25 cellular contexts compared by ENCODE assay signal in the genomic region with DNA sequence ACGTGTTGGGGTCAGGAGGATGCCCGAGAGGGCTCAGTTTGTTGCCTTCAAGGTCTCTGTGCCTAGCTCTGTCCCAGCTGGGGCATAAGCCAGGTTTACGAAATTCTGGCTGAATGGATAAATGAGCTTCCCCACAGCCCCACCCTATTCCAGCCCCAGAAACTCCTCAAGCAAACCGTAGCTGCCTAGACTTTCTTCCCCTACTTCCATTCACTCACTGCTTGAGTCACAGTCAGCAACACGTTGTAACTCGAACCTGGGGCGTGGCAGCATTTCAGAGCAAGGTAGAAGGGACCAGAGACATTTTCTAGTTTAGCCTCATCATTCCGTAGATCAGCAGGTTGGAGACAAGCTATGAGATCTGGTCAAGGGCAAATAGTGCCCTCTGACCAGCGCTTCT. TPM values are rescaled to one million over a fixed set of nuclear protein-coding genes. Genes with fewer than 3 reads are reported as not detected.
DNase-seq lines count a peak whose midpoint lies in the region; ATAC-seq, FAIRE-seq and TF ChIP-seq lines count a peak whose summit lies in the region.
"Had no signal": no experiment of that assay in that cellular context is flagged by ENCODE, and none has a peak within 500 bp of the region (broad histone marks: within the 10 kb centered on the region; RNA-seq: fewer than 3 reads in every experiment).

No MANE protein-coding gene starts in this region.

- CTCF ChIA-PET in Caco-2 (lab: Charles Lee) = no interaction called here
- CTCF ChIA-PET in HEK293 (lab: Yijun Ruan, JAX) = interaction anchor here (1.7 kb wide), 1 partner anchor 9 kb away, joined by 3 read pairs; no protein-coding TSS in a partner anchor

- peaks cover 18% of the 10 kb centered on the region for H3K4me1 Mint-ChIP-seq in Caco-2 (ENCODE audit: low read depth, unreplicated experiment)
- H3K4me1 Mint-ChIP-seq: activated B cell treated with CpG ODN at 0.5 μM for 24 hours; activated T-helper 17 cell treated with anti-CD3 and anti-CD28 coated beads, Interleukin-2, amount 50 U/mL, for 72 hours had no signal

- no peak for TF ChIP-seq POLR2A in GM12892 (IDR thresholded peaks at IDR 0.05; ENCODE audit: low read depth, low read length)

- H4K20me1 ChIP-seq in keratinocyte (ENCODE audit: control insufficient read depth, extremely low read depth, insufficient read depth, low read length) = no peaks in the 10 kb centered on the region

- H3K36me3 Mint-ChIP-seq in Caco-2 (ENCODE audit: insufficient read depth, unreplicated experiment) = peaks cover 20% of the 10 kb centered on the region

- dilution Hi-C loops in keratinocyte (cut with MboI; ENCODE audit: extremely low pct_ligation_motif_present, low sequenced_read_pairs) = no loop called here

- no peak overlapping the region for H3K4me3 ChIP-seq in Caco-2 (ENCODE audit: low read depth, low read length)
- no peak overlapping the region for H3K4me3 ChIP-seq in HEK293 (ENCODE audit: low read depth, low read length)
- no peak overlapping the region for H3K4me3 ChIP-seq in colonic mucosa
- no peak overlapping the region for H3K4me3 ChIP-seq in keratinocyte (ENCODE audit: control insufficient read depth in 2 of 3, extremely low read depth in 1 of 3, insufficient read depth in 2 of 3, low read depth in 1 of 3, low read length in 3 of 3)

- H3K4me2 ChIP-seq in keratinocyte (ENCODE audit: control insufficient read depth, extremely low read depth, insufficient read depth, low read depth, low read length) = peak overlapping the region; percentile 10

- peaks cover 4% of the 10 kb centered on the region for H3K9me3 Mint-ChIP-seq in Caco-2 (ENCODE audit: unreplicated experiment)
- H3K9me3 Mint-ChIP-seq: activated B cell treated with CpG ODN at 0.5 μM for 24 hours; activated T-helper 17 cell treated with anti-CD3 and anti-CD28 coated beads, Interleukin-2, amount 50 U/mL, for 72 hours; nephron had no signal

- H3K9ac ChIP-seq in colonic mucosa (ENCODE audit: low read depth in 2 of 2, low read length in 2 of 2) (no peak overlapping the region), keratinocyte (ENCODE audit: control insufficient read depth, extremely low read depth, insufficient read depth, low read length) (no peak overlapping the region)
- H3K9ac ChIP-seq: parathyroid adenoma had no signal

- H3K9me3 ChIP-seq in Caco-2 = no peaks in the 10 kb centered on the region
- no peaks in the 10 kb centered on the region for H3K9me3 ChIP-seq in HEK293 (ENCODE audit: control insufficient read depth, insufficient read depth, low read depth, low read length)
- no peaks in the 10 kb centered on the region for H3K9me3 ChIP-seq in colonic mucosa
- no peaks in the 10 kb centered on the region for H3K9me3 ChIP-seq in keratinocyte (ENCODE audit: control insufficient read depth, low read depth, low read length)

- BruUV-seq in Caco-2 (replicated peaks; lab: Mats Ljungman, UMichigan) = no TSS peak

- FAIRE-seq in keratinocyte (lab: Jason Lieb, UNC) (peak; percentile 99), GM12892 (lab: Jason Lieb, UNC) (no peak)
- FAIRE-seq: GM18507, RCC 7860 had no signal

- H3K27ac Mint-ChIP-seq in Caco-2 (ENCODE audit: unreplicated experiment) = peak overlapping the region; percentile 98
- H3K27ac Mint-ChIP-seq: activated B cell treated with CpG ODN at 0.5 μM for 24 hours; activated naive CD8-positive, alpha-beta T cell; activated T-helper 17 cell treated with anti-CD3 and anti-CD28 coated beads, Interleukin-2, amount 50 U/mL, for 72 hours had no signal

- no peaks in the 10 kb centered on the region for H3K9me1 ChIP-seq in keratinocyte (ENCODE audit: control insufficient read depth, extremely low read depth, insufficient read depth, low read length)

- H2AFZ ChIP-seq in keratinocyte (ENCODE audit: control insufficient read depth, low read length) = peak overlapping the region; percentile 39
- H2AFZ ChIP-seq: parathyroid adenoma had no signal

- intact Hi-C loops in Caco-2 (cut with micrococcal nuclease; ENCODE audit: unreplicated experiment) = loop anchor here (10.0 kb wide), 1 partner anchor 281 kb away; the partner anchor contains the start of gene CLSTN2
- intact Hi-C loops in colonic mucosa (cut with DNase I) = no loop called here

- H3K4me3 Mint-ChIP-seq in Caco-2 (ENCODE audit: unreplicated experiment) = peak overlapping the region; percentile 27
- H3K4me3 Mint-ChIP-seq: activated B cell treated with CpG ODN at 0.5 μM for 24 hours; activated naive CD8-positive, alpha-beta T cell; activated T-helper 17 cell treated with anti-CD3 and anti-CD28 coated beads, Interleukin-2, amount 50 U/mL, for 72 hours; nephron had no signal

- ATAC-seq in GM18511 (IDR thresholded peaks at IDR 0.05; ENCODE audit: unreplicated experiment) = no peak
- ATAC-seq: activated T-helper 17 cell treated with anti-CD3 and anti-CD28 coated beads, Interleukin-2, amount 50 U/mL, for 72 hours; left lobe of liver; SK-N-SH treated with all-trans-retinoic acid at 6 μM for 48 hours had no signal

- H3K27me3 Mint-ChIP-seq in Caco-2 (ENCODE audit: insufficient read depth, unreplicated experiment) = no peaks in the 10 kb centered on the region
- H3K27me3 Mint-ChIP-seq: activated B cell treated with CpG ODN at 0.5 μM for 24 hours; activated naive CD8-positive, alpha-beta T cell; activated T-helper 17 cell treated with anti-CD3 and anti-CD28 coated beads, Interleukin-2, amount 50 U/mL, for 72 hours had no signal

- no peaks in the 10 kb centered on the region for H3K27me3 ChIP-seq in Caco-2 (replicated peaks; ENCODE audit: control insufficient read depth, insufficient read depth, low read length)
- no peaks in the 10 kb centered on the region for H3K27me3 ChIP-seq in colonic mucosa
- no peaks in the 10 kb centered on the region for H3K27me3 ChIP-seq in keratinocyte (ENCODE audit: control insufficient read depth, extremely low read depth, insufficient read depth, low read length)

- DNase-seq in Caco-2 (peak; percentile 25 to 55), colonic mucosa (peak; percentile 30), keratinocyte (ENCODE audit: low read depth, low spot score) (peak; percentile 61), SK-N-DZ (ENCODE audit: low spot score) (no peak), GM12892 (ENCODE audit: insufficient read length) (no peak)
- DNase-seq: activated B cell treated with CpG ODN at 0.5 μM for 24 hours; activated CD4-positive, alpha-beta T cell treated with anti-CD3 and anti-CD28 coated beads, Interleukin-2, amount 50 U/mL, for 4 hours; activated CD8-positive, alpha-beta memory T cell treated with anti-CD3 and anti-CD28 coated beads, Interleukin-2, amount 50 U/mL, for 4 hours; C1 segment of cervical spinal cord; effector memory CD4-positive, alpha-beta T cell; HCEC 1CT; KBM-7; NCI-H1092 treated with DMSO at 0.1 percent for 48 hours; NCI-H2081 treated with DMSO at 0.1 percent for 48 hours; NCI-H510A treated with DMSO at 0.1 percent for 48 hours had no signal

- no peaks in the 10 kb centered on the region for H3K79me2 ChIP-seq in keratinocyte (ENCODE audit: control insufficient read depth, insufficient read depth, low read length)
- H3K79me2 ChIP-seq: parathyroid adenoma had no signal

- TF ChIP-seq CTCF in Caco-2 (IDR thresholded peaks at IDR 0.05; ENCODE audit: insufficient read depth in 1 of 2, low read depth in 1 of 2, low read length in 1 of 2, severe bottlenecking in 1 of 2, unreplicated experiment in 1 of 2) = no peak
- no peak for TF ChIP-seq CTCF in HEK293 (tag by site-specific recombination; IDR thresholded peaks at IDR 0.05)
- no peak for TF ChIP-seq CTCF in colonic mucosa (IDR thresholded peaks at IDR 0.05)
- no peak for TF ChIP-seq CTCF in keratinocyte (optimal IDR thresholded peaks at IDR 0.05 in 1 of 3, IDR thresholded peaks at IDR 0.05 in 1 of 3, conservative IDR thresholded peaks at IDR 0.05 in 1 of 3; ENCODE audit: extremely low read depth in 1 of 3, insufficient read depth in 2 of 3, low read length in 3 of 3)

- H3K36me3 ChIP-seq in Caco-2 (ENCODE audit: control insufficient read depth, insufficient read depth, low read length) = no peaks in the 10 kb centered on the region; the same call in 1 of the 2 replicates
- no peaks in the 10 kb centered on the region for H3K36me3 ChIP-seq in HEK293 (ENCODE audit: control insufficient read depth in 2 of 2, insufficient read depth in 1 of 2, low read length in 2 of 2)
- no peaks in the 10 kb centered on the region for H3K36me3 ChIP-seq in colonic mucosa
- H3K36me3 ChIP-seq in keratinocyte (ENCODE audit: control insufficient read depth in 2 of 2, extremely low read depth in 1 of 2, insufficient read depth in 2 of 2, low read length in 2 of 2) = no peaks in the 10 kb centered on the region

- peaks cover 71% of the 10 kb centered on the region for H3K4me1 ChIP-seq in Caco-2
- H3K4me1 ChIP-seq in HEK293 (ENCODE audit: control insufficient read depth, insufficient read depth, low read length) = no peaks in the 10 kb centered on the region
- no peaks in the 10 kb centered on the region for H3K4me1 ChIP-seq in colonic mucosa
- H3K4me1 ChIP-seq in keratinocyte (ENCODE audit: control insufficient read depth, extremely low read depth, insufficient read depth, low read length) = peaks cover 25% of the 10 kb centered on the region

- POLR2A ChIA-PET in Caco-2 (lab: Charles Lee) = interaction anchor here (0.5 to 2.0 kb wide), 4 partner anchors 10 to 219 kb away, joined by 3 to 5 read pairs (median 4); no protein-coding TSS in a partner anchor
- POLR2A ChIA-PET in HEK293 (lab: Yijun Ruan, JAX) = no interaction called here

- no peak overlapping the region for H3K27ac ChIP-seq in HEK293 (ENCODE audit: extremely low read depth, low read depth, low read length)
- no peak overlapping the region for H3K27ac ChIP-seq in colonic mucosa
- peak overlapping the region; percentile 30 for H3K27ac ChIP-seq in keratinocyte (ENCODE audit: control insufficient read depth, insufficient read depth, low read length)
- H3K27ac ChIP-seq: parathyroid adenoma had no signal

TF ChIP-seq in HEK293, 187 proteins besides CTCF, POLR2A, EP300 and RAD21:
- TF ChIP-seq SCRT2 (tag by site-specific recombination; IDR thresholded peaks at IDR 0.05) (peak; percentile 62; the same call in 1 of the 2 replicates), ZNF48 (tag by site-specific recombination; IDR thresholded peaks at IDR 0.05) (no peak)

RNA-seq across cellular contexts. Expression of gene NMNAT3, which starts 24.2 kb away (rescaled TPM):
- total RNA-seq in Caco-2 (2022) (17.5 and 17.6 TPM in 2 replicates), colonic mucosa (1 to 10 TPM; 4.5 to 4.6 TPM)
- 1.5 to 2.2 TPM (median 1.6 TPM) in 3 replicates for polyA plus RNA-seq in keratinocyte
- 1.8 TPM for polyA plus RNA-seq in keratinocyte (2011; ENCODE audit: low read depth)
- 1.4 and 2.2 TPM in 2 replicates for polyA plus RNA-seq in keratinocyte (2011; cell fraction: cytosol; rRNA removed)
- polyA plus RNA-seq in keratinocyte (2011; cell fraction: nucleus; rRNA removed) = 1.8 and 2.4 TPM in 2 replicates
- 0.80 and 3.1 TPM in 2 replicates for polyA plus RNA-seq in keratinocyte (2012; ENCODE audit: low replicate concordance)
- polyA minus RNA-seq in keratinocyte = 1.7 to 2.1 TPM (median 1.8 TPM) in 3 replicates
- polyA minus RNA-seq in keratinocyte (2011; cell fraction: cytosol; rRNA and poly(A)+ RNA removed) = not detected
- polyA minus RNA-seq in keratinocyte (2011; cell fraction: nucleus; rRNA and poly(A)+ RNA removed) = 3.1 and 3.2 TPM in 2 replicates
- polyA plus RNA-seq in SK-N-DZ (2014; cell fraction: cytosol; rRNA removed) = not detected in 2 replicates
- not detected in 2 replicates for polyA plus RNA-seq in SK-N-DZ (2014; cell fraction: nucleus; rRNA removed)
- polyA plus RNA-seq in GM12892 (2012; ENCODE audit: missing spikeins) = 0.04 TPM

Comparison
In these comparisons a context has a peak if more than half of its experiments do, and no peak if none do; other contexts are left out.
1. DNase-seq: peak in Caco-2 (2 of 2), colonic mucosa (single experiment) and keratinocyte (single experiment); none in SK-N-DZ (single experiment) and GM12892 (single experiment).